Comparison of ENCODE assay signal across 8 cellular contexts in genomic region chr1:111738133-111738435, GRCh38. TPM values are rescaled to one million over a fixed set of nuclear protein-coding genes. Genes with fewer than 3 reads are reported as not detected.
A peak's percentile ranks its signal among the peaks of the same experiment; 100 is the strongest.
DNase-seq lines count a peak whose midpoint lies in the region; ATAC-seq and TF ChIP-seq lines count a peak whose summit lies in the region.

No MANE protein-coding gene starts in this region.

- H3K4me3 Mint-ChIP-seq in activated CD4-positive, alpha-beta T cell treated with anti-CD3 and anti-CD28 coated beads, Interleukin-2, amount 10 ng/mL, durations not matched to agents 24 days and 14 days, result peak overlapping the region; percentile 96
- peak overlapping the region; percentile 69 for H3K4me3 Mint-ChIP-seq in activated T-helper 17 cell treated with anti-CD3 and anti-CD28 coated beads, Interleukin-2, amount 50 U/mL, for 72 hours

- peaks cover 27% of the 10 kb centered on the region for H3K4me1 Mint-ChIP-seq in activated CD4-positive, alpha-beta T cell treated with anti-CD3 and anti-CD28 coated beads, Interleukin-2, amount 10 ng/mL, durations not matched to agents 24 days and 14 days
- peaks cover 6% of the 10 kb centered on the region for H3K4me1 Mint-ChIP-seq in activated T-helper 17 cell treated with anti-CD3 and anti-CD28 coated beads, Interleukin-2, amount 50 U/mL, for 72 hours

- 15 to 18% methylated on average over 8 to 9 of the region's 9 CpGs for WGBS in testis, 2 donors

- H3K27ac Mint-ChIP-seq in activated CD4-positive, alpha-beta T cell treated with anti-CD3 and anti-CD28 coated beads, Interleukin-2, amount 10 ng/mL, durations not matched to agents 24 days and 14 days, result peak overlapping the region; percentile 23
- peak overlapping the region; percentile 3 for H3K27ac Mint-ChIP-seq in activated T-helper 17 cell treated with anti-CD3 and anti-CD28 coated beads, Interleukin-2, amount 50 U/mL, for 72 hours

- no peaks in the 10 kb centered on the region for H3K9me3 Mint-ChIP-seq in activated CD4-positive, alpha-beta T cell treated with anti-CD3 and anti-CD28 coated beads, Interleukin-2, amount 10 ng/mL, durations not matched to agents 24 days and 14 days
- no peaks in the 10 kb centered on the region for H3K9me3 Mint-ChIP-seq in activated T-helper 17 cell treated with anti-CD3 and anti-CD28 coated beads, Interleukin-2, amount 50 U/mL, for 72 hours

- no peak for ATAC-seq in activated T-helper 17 cell treated with anti-CD3 and anti-CD28 coated beads, Interleukin-2, amount 50 U/mL, for 72 hours (replicated peaks)
- no peak for ATAC-seq in GM18909 (IDR thresholded peaks at IDR 0.05; ENCODE audit: poor library complexity, unreplicated experiment)

- H3K36me3 Mint-ChIP-seq in activated CD4-positive, alpha-beta T cell treated with anti-CD3 and anti-CD28 coated beads, Interleukin-2, amount 10 ng/mL, durations not matched to agents 24 days and 14 days (ENCODE audit: low read depth), result no peaks in the 10 kb centered on the region
- no peaks in the 10 kb centered on the region for H3K36me3 Mint-ChIP-seq in activated T-helper 17 cell treated with anti-CD3 and anti-CD28 coated beads, Interleukin-2, amount 50 U/mL, for 72 hours (ENCODE audit: low read depth)

- no peaks in the 10 kb centered on the region for H3K36me3 ChIP-seq in kidney epithelial cell (ENCODE audit: control insufficient read depth, insufficient read depth, low read length)
- H3K36me3 ChIP-seq in testis (ENCODE audit: low read depth, missing control alignments), result no peaks in the 10 kb centered on the region

- H3K4me3 ChIP-seq in kidney epithelial cell (ENCODE audit: low read depth, low read length), result peak overlapping the region; percentile 54
- H3K4me3 ChIP-seq in testis, result peak overlapping the region; percentile 66 to 74

- intact Hi-C loops in activated CD4-positive, alpha-beta T cell treated with anti-CD3 and anti-CD28 coated beads, Interleukin-2, amount 10 ng/mL, durations not matched to agents 24 days and 14 days (cut with micrococcal nuclease), result loop anchor here (2.0 to 5.0 kb wide), 2 partner anchors 23 to 1101 kb away; no protein-coding TSS in a partner anchor
- intact Hi-C loops in testis (cut with DNase I; ENCODE audit: low total_unique reads), result no loop called here

- peaks cover 45% of the 10 kb centered on the region for H3K27me3 Mint-ChIP-seq in activated CD4-positive, alpha-beta T cell treated with anti-CD3 and anti-CD28 coated beads, Interleukin-2, amount 10 ng/mL, durations not matched to agents 24 days and 14 days
- H3K27me3 Mint-ChIP-seq in activated T-helper 17 cell treated with anti-CD3 and anti-CD28 coated beads, Interleukin-2, amount 50 U/mL, for 72 hours, result peaks cover 7% of the 10 kb centered on the region

- no peaks in the 10 kb centered on the region for H3K9me3 ChIP-seq in testis

- TF ChIP-seq CTCF in kidney epithelial cell (IDR thresholded peaks at IDR 0.05; ENCODE audit: insufficient read depth, low read length, poor library complexity, severe bottlenecking) (no peak), testis (IDR thresholded peaks at IDR 0.05) (no peak), GM10266 (IDR thresholded peaks at IDR 0.05; ENCODE audit: control insufficient read depth, insufficient read depth, low read depth, missing control alignments) (no peak)

- H3K27ac ChIP-seq in testis, result peak overlapping the region; percentile 82 to 90

- peaks cover 32% of the 10 kb centered on the region for H3K4me1 ChIP-seq in testis

- H3K27me3 ChIP-seq in kidney epithelial cell (ENCODE audit: control insufficient read depth, insufficient read depth, low read length), result peaks cover 9% of the 10 kb centered on the region
- H3K27me3 ChIP-seq in testis, result no peaks in the 10 kb centered on the region

- TF ChIP-seq POLR2A in testis (IDR thresholded peaks at IDR 0.05), result no peak

- no peak for DNase-seq in activated CD4-positive, alpha-beta T cell treated with anti-CD3 and anti-CD28 coated beads, Interleukin-2, amount 10 ng/mL, durations not matched to agents 24 days and 14 days
- no peak for DNase-seq in activated CD4-positive, alpha-beta T cell treated with anti-CD3 and anti-CD28 coated beads for 1 hour
- DNase-seq in kidney epithelial cell (ENCODE audit: low read depth) (no peak), testis (no peak), GM10266 (ENCODE audit: extremely low spot score) (no peak)
- DNase-seq in NK-92 treated with Interleukin-12 subunit alpha and Interleukin-12 subunit beta, amount 100 ng/mL, for 24 hours (lab: John Stamatoyannopoulos, UW), result no peak

RNA-seq across cellular contexts. Expression of gene INKA2, which starts 1.1 kb away (rescaled TPM):
- total RNA-seq in activated CD4-positive, alpha-beta T cell treated with anti-CD3 and anti-CD28 coated beads, Interleukin-2, amount 10 ng/mL, durations not matched to agents 24 days and 14 days, result 2.4 and 2.6 TPM in 2 replicates
- 1 to 10 TPM; 2.0 to 3.8 TPM for total RNA-seq in activated T-helper 17 cell treated with anti-CD3 and anti-CD28 coated beads, Interleukin-2, amount 50 U/mL, for 72 hours
- total RNA-seq in kidney epithelial cell (1.2 and 3.0 TPM in 2 replicates), testis (1 to 10 TPM; 6.7 to 8.5 TPM)
- 8.3 TPM for polyA plus RNA-seq in testis (ENCODE audit: insufficient read depth, low read depth, low replicate concordance)

RNA-seq across cellular contexts. Expression of gene DDX20, which starts 17.6 kb away (rescaled TPM):
- 18.7 and 24.2 TPM in 2 replicates for total RNA-seq in activated CD4-positive, alpha-beta T cell treated with anti-CD3 and anti-CD28 coated beads, Interleukin-2, amount 10 ng/mL, durations not matched to agents 24 days and 14 days
- total RNA-seq in activated T-helper 17 cell treated with anti-CD3 and anti-CD28 coated beads, Interleukin-2, amount 50 U/mL, for 72 hours, result 10 to 100 TPM in 1 of 2 donors, 1 to 10 TPM in 1; 9.0 to 22.5 TPM
- total RNA-seq in kidney epithelial cell (24.7 and 29.2 TPM in 2 replicates), testis (100 to 1,000 TPM in 1 of 2 donors, 10 to 100 TPM in 1; 86.3 to 168 TPM)
- polyA plus RNA-seq in testis (ENCODE audit: insufficient read depth, low read depth, low replicate concordance), result 148 TPM
